Comparison of ENCODE assay signal across 8 cellular contexts in genomic region chr5:112976432-112977309, GRCh38. TPM values are rescaled to one million over a fixed set of nuclear protein-coding genes. Genes with fewer than 3 reads are reported as not detected.
DNase-seq lines count a peak whose midpoint lies in the region; ATAC-seq and TF ChIP-seq lines count a peak whose summit lies in the region.

Gene DCP2, plus strand, starts transcription at chr5:112976798. Its CDS starts 136 bp downstream, at chr5:112976934.

- no peaks in the 10 kb centered on the region for H3K9me3 ChIP-seq in prostate gland

- H3K4me1 ChIP-seq in prostate gland (replicated peaks) (no peaks in the 10 kb centered on the region), urinary bladder (ENCODE audit: insufficient read depth) (no peaks in the 10 kb centered on the region)

- intact Hi-C loops in T-helper 2 cell treated with Interferon-gamma antibody and Interleukin-4, amounts not matched to agents 100 ng/mL and 5 ng/mL, for 36 hours (cut with micrococcal nuclease) = loop anchor here (1.0 to 5.0 kb wide), 7 partner anchors 13 to 536 kb away; partner anchors contain the start of genes REEP5, SRP19 and YTHDC2
- intact Hi-C loops in left ventricle myocardium superior (cut with micrococcal nuclease) (no loop called here), prostate gland (cut with DNase I) (loop anchor here (2.0 to 5.0 kb wide), 2 partner anchors 54 to 116 kb away; partner anchors contain the start of genes REEP5 and SRP19)

- H3K27me3 ChIP-seq in prostate gland (replicated peaks; ENCODE audit: insufficient read depth) = no peaks in the 10 kb centered on the region

- DNase-seq in NCI-H187 treated with DMSO at 0.1 percent for 48 hours (lab: John Stamatoyannopoulos, UW) (peak; percentile 89), anterior cingulate cortex (lab: John Stamatoyannopoulos, UW) (peak; percentile 57 to 97 (median 90)), left ventricle myocardium superior (peak; percentile 96), prostate gland (ENCODE audit: low spot score) (peak; percentile 96)

- 1% methylated on average over 74 of the region's 75 CpGs for whole genome bisulfite sequencing in prostate gland
- WGBS in urinary bladder = under 1% methylated on average over 75 of the region's 75 CpGs

- TF ChIP-seq CTCF in prostate gland (IDR thresholded peaks at IDR 0.05) = no peak

- H3K27ac ChIP-seq in prostate gland (peak within 1 kb of the TSS; percentile 86 to 89), urinary bladder (ENCODE audit: low read depth) (peak within 1 kb of the TSS; percentile 83)

- peak; percentile 86 for TF ChIP-seq POLR2A in prostate gland (IDR thresholded peaks at IDR 0.05)

- no peaks in the 10 kb centered on the region for H3K36me3 ChIP-seq in prostate gland
- no peaks in the 10 kb centered on the region for H3K36me3 ChIP-seq in urinary bladder (ENCODE audit: insufficient read depth)

- peak; percentile 96 for ATAC-seq in GM18499 (IDR thresholded peaks at IDR 0.05; ENCODE audit: insufficient read depth, unreplicated experiment)
- ATAC-seq in HG02943 (IDR thresholded peaks at IDR 0.05; ENCODE audit: low read depth, unreplicated experiment) = peak; percentile 98
- peak; percentile 99 for ATAC-seq in left ventricle myocardium superior

- H3K4me3 ChIP-seq in prostate gland (peak within 1 kb of the TSS; percentile 76 to 79), urinary bladder (ENCODE audit: low read depth, low read length) (peak within 1 kb of the TSS; percentile 78)

RNA-seq across cellular contexts. Expression of gene DCP2, which starts in this region (rescaled TPM):
- total RNA-seq in T-helper 2 cell treated with Interferon-gamma antibody and Interleukin-4, amounts not matched to agents 100 ng/mL and 5 ng/mL, for 36 hours = 99.1 and 103 TPM in 2 replicates
- total RNA-seq in left ventricle myocardium superior = 18.8 TPM
- 10 to 100 TPM; 23.4 to 51.6 TPM for total RNA-seq in prostate gland
- total RNA-seq in urinary bladder = 102 TPM
- 6.1 TPM for polyA plus RNA-seq in urinary bladder

Comparison
In these comparisons a context has a peak if more than half of its experiments do, and no peak if none do; other contexts are left out.
1. Peak in every context shown above with its lines: DNase-seq, ATAC-seq, H3K4me3 ChIP-seq and H3K27ac ChIP-seq.